2 cellular contexts compared by ENCODE assay signal in the genomic region with DNA sequence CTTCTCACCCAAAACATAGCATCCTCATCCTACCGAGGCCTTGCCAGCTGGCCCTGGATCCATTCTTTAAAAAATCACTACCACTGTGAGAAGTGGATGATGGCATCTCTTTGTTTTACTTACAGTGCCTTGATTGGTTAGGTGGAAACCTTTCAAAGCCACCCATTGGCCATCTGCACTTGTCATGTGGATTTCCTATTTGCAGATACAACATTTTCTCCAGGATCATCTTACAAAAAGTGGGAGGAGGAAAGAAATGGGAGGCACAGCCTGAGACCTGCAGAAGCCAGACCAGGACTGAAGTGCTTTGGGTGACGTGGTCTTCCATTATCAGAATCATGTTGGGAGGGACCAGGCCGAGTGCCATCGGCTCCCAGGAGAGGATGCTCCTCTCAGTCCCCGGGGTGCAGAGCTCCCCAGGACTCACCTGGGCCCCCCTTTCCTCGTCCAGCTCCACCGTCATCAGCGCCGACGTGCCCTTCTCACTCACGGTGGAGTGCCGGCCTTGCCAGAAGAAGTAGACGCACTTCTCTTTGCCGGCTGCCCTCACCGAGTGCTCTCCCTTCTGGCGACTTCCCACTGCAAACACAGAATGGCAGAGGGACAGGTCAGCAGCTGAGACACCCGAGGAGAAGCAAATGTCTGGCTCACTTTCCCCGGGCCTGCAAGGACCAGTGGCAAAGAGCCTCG.
TF ChIP-seq lines count a peak whose summit lies in the region.

No MANE protein-coding gene starts in this region.

TF ChIP-seq in SK-N-SH treated with all-trans-retinoic acid at 6 μM for 48 hours, 23 proteins besides CTCF, POLR2A, EP300 and RAD21 (continued from another document):
- no peak for TF ChIP-seq ARNTL (CRISPR knock-in tag; IDR thresholded peaks at IDR 0.05; ENCODE audit: borderline replicate concordance, low read depth)
- no peak for TF ChIP-seq CSDC2 (CRISPR knock-in tag; IDR thresholded peaks at IDR 0.05)
- TF ChIP-seq PPARA (CRISPR knock-in tag; IDR thresholded peaks at IDR 0.05; ENCODE audit: borderline replicate concordance), result no peak
- no peak for TF ChIP-seq ZFP30 (CRISPR knock-in tag; IDR thresholded peaks at IDR 0.05)
- TF ChIP-seq TOX (CRISPR knock-in tag; IDR thresholded peaks at IDR 0.05; ENCODE audit: borderline replicate concordance), result no peak
- TF ChIP-seq BACH2 (CRISPR knock-in tag; IDR thresholded peaks at IDR 0.05; ENCODE audit: borderline replicate concordance), result no peak
- no peak for TF ChIP-seq ESRRG (CRISPR knock-in tag; IDR thresholded peaks at IDR 0.05)
- TF ChIP-seq, protein P1, sequence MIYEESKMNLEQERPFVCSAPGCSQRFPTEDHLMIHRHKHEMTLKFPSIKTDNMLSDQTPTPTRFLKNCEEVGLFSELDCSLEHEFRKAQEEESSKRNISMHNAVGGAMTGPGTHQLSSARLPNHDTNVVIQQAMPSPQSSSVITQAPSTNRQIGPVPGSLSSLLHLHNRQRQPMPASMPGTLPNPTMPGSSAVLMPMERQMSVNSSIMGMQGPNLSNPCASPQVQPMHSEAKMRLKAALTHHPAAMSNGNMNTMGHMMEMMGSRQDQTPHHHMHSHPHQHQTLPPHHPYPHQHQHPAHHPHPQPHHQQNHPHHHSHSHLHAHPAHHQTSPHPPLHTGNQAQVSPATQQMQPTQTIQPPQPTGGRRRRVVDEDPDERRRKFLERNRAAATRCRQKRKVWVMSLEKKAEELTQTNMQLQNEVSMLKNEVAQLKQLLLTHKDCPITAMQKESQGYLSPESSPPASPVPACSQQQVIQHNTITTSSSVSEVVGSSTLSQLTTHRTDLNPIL (CRISPR knock-in tag; IDR thresholded peaks at IDR 0.05; ENCODE audit: low read depth), result no peak
- TF ChIP-seq TCF4 (CRISPR knock-in tag; IDR thresholded peaks at IDR 0.05; ENCODE audit: borderline replicate concordance), result no peak
- TF ChIP-seq, protein P2, sequence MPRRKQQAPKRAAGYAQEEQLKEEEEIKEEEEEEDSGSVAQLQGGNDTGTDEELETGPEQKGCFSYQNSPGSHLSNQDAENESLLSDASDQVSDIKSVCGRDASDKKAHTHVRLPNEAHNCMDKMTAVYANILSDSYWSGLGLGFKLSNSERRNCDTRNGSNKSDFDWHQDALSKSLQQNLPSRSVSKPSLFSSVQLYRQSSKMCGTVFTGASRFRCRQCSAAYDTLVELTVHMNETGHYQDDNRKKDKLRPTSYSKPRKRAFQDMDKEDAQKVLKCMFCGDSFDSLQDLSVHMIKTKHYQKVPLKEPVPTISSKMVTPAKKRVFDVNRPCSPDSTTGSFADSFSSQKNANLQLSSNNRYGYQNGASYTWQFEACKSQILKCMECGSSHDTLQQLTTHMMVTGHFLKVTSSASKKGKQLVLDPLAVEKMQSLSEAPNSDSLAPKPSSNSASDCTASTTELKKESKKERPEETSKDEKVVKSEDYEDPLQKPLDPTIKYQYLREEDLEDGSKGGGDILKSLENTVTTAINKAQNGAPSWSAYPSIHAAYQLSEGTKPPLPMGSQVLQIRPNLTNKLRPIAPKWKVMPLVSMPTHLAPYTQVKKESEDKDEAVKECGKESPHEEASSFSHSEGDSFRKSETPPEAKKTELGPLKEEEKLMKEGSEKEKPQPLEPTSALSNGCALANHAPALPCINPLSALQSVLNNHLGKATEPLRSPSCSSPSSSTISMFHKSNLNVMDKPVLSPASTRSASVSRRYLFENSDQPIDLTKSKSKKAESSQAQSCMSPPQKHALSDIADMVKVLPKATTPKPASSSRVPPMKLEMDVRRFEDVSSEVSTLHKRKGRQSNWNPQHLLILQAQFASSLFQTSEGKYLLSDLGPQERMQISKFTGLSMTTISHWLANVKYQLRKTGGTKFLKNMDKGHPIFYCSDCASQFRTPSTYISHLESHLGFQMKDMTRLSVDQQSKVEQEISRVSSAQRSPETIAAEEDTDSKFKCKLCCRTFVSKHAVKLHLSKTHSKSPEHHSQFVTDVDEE (CRISPR knock-in tag; IDR thresholded peaks at IDR 0.05), result no peak
- TF ChIP-seq ZNF565 (CRISPR knock-in tag; conservative IDR thresholded peaks at IDR 0.05; ENCODE audit: low read depth), result no peak
- TF ChIP-seq, protein P3, sequence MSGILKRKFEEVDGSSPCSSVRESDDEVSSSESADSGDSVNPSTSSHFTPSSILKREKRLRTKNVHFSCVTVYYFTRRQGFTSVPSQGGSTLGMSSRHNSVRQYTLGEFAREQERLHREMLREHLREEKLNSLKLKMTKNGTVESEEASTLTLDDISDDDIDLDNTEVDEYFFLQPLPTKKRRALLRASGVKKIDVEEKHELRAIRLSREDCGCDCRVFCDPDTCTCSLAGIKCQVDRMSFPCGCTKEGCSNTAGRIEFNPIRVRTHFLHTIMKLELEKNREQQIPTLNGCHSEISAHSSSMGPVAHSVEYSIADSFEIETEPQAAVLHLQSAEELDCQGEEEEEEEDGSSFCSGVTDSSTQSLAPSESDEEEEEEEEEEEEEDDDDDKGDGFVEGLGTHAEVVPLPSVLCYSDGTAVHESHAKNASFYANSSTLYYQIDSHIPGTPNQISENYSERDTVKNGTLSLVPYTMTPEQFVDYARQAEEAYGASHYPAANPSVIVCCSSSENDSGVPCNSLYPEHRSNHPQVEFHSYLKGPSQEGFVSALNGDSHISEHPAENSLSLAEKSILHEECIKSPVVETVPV (CRISPR knock-in tag; IDR thresholded peaks at IDR 0.05), result no peak

TF ChIP-seq in SK-N-SH, 30 proteins besides CTCF, POLR2A, EP300 and RAD21 (continued from another document):
- TF ChIP-seq, protein P4, sequence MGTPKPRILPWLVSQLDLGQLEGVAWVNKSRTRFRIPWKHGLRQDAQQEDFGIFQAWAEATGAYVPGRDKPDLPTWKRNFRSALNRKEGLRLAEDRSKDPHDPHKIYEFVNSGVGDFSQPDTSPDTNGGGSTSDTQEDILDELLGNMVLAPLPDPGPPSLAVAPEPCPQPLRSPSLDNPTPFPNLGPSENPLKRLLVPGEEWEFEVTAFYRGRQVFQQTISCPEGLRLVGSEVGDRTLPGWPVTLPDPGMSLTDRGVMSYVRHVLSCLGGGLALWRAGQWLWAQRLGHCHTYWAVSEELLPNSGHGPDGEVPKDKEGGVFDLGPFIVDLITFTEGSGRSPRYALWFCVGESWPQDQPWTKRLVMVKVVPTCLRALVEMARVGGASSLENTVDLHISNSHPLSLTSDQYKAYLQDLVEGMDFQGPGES (IDR thresholded peaks at IDR 0.05; ENCODE audit: low read depth, low read length), result no peak
- TF ChIP-seq FOXM1 (IDR thresholded peaks at IDR 0.05; ENCODE audit: low read depth) (no peak), RCOR1 (IDR thresholded peaks at IDR 0.05; ENCODE audit: low read length) (no peak), TAF1 (IDR thresholded peaks at IDR 0.05; ENCODE audit: borderline replicate concordance, low read depth, low read length) (no peak), EZH2phosphoT487 (IDR thresholded peaks at IDR 0.05; ENCODE audit: borderline replicate concordance, low read depth) (no peak), ELF1 (IDR thresholded peaks at IDR 0.05) (no peak), POLR2AphosphoS5 (IDR thresholded peaks at IDR 0.05; ENCODE audit: low read depth, low read length) (no peak), JUND (IDR thresholded peaks at IDR 0.05) (no peak), TCF12 (IDR thresholded peaks at IDR 0.05) (no peak), GATA2 (CRISPR knock-in tag; IDR thresholded peaks at IDR 0.05) (no peak)
- TF ChIP-seq, protein P5, sequence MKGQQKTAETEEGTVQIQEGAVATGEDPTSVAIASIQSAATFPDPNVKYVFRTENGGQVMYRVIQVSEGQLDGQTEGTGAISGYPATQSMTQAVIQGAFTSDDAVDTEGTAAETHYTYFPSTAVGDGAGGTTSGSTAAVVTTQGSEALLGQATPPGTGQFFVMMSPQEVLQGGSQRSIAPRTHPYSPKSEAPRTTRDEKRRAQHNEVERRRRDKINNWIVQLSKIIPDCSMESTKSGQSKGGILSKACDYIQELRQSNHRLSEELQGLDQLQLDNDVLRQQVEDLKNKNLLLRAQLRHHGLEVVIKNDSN (IDR thresholded peaks at IDR 0.05; ENCODE audit: borderline replicate concordance, low read depth), result no peak
- TF ChIP-seq, protein P6, sequence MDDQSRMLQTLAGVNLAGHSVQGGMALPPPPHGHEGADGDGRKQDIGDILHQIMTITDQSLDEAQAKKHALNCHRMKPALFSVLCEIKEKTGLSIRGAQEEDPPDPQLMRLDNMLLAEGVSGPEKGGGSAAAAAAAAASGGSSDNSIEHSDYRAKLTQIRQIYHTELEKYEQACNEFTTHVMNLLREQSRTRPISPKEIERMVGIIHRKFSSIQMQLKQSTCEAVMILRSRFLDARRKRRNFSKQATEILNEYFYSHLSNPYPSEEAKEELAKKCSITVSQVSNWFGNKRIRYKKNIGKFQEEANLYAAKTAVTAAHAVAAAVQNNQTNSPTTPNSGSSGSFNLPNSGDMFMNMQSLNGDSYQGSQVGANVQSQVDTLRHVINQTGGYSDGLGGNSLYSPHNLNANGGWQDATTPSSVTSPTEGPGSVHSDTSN (IDR thresholded peaks at IDR 0.05), result no peak
